Comparison of ENCODE assay signal across 8 cellular contexts in the genomic region with DNA sequence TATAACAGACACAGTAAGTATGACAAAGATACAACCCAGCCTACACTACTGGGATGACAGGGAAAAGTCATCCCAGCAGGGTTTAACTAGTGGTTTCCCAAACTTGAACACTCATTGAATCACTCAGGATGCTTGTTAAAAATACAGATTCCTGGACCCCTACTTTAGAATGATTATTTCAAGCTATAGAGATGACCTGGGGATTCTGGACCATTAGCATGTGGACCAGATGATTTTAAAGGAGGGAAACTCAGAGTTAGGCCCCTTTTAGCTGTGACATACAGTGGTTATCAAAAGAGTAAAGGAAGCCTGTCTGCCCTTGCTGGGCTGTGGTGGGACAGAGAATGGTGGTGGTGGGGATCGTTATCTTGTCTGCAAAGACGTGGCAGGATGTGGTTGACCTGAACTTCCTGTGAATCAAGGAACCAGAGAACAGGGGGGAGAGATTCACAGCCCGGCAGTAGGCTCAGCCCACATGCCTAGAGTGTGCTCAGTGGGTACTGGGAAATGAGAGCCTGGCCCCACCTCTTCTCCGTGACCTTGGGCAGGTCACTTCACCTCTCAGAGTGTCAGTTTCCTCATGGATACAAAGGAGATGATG.
A peak's percentile ranks its signal among the peaks of the same experiment; 100 is the strongest.
DNase-seq lines count a peak whose midpoint lies in the region; ATAC-seq and TF ChIP-seq lines count a peak whose summit lies in the region.

No MANE protein-coding gene starts in this region.

- H3K9ac ChIP-seq in Karpas-422 (ENCODE audit: low read length): no peak overlapping the region

- peaks cover 37% of the 10 kb centered on the region for H3K4me1 Mint-ChIP-seq in endothelial cell (ENCODE audit: unreplicated experiment)
- H3K4me1 Mint-ChIP-seq in GM23338: peaks cover 11% of the 10 kb centered on the region

- H3K9me2 ChIP-seq in Karpas-422 (replicated peaks; ENCODE audit: insufficient read depth, low read length): no peaks in the 10 kb centered on the region
- H3K9me2 ChIP-seq in GM23338 (ENCODE audit: insufficient read depth): no peaks in the 10 kb centered on the region

- TF ChIP-seq CTCF in GM06990 (IDR thresholded peaks at IDR 0.05; ENCODE audit: insufficient read depth, low read length, poor library complexity, severe bottlenecking): no peak
- no peak for TF ChIP-seq CTCF in endothelial cell (IDR thresholded peaks at IDR 0.05; ENCODE audit: unreplicated experiment)
- no peak for TF ChIP-seq CTCF in GM23338 (conservative IDR thresholded peaks at IDR 0.05; ENCODE audit: low read depth in 2 of 2)
- TF ChIP-seq CTCF in omental fat pad (IDR thresholded peaks at IDR 0.05): no peak

- H3K9me3 ChIP-seq in Karpas-422 (ENCODE audit: low read length): no peaks in the 10 kb centered on the region

- H3K27ac ChIP-seq in Karpas-422 (ENCODE audit: low read length) (no peak overlapping the region), GM23338 (ENCODE audit: low read depth) (no peak overlapping the region)

- H3K9me3 Mint-ChIP-seq in endothelial cell (ENCODE audit: unreplicated experiment): no peaks in the 10 kb centered on the region
- H3K9me3 Mint-ChIP-seq in GM23338: no peaks in the 10 kb centered on the region; the same call in 2 of the 3 replicates

- no peaks in the 10 kb centered on the region for H3K79me2 ChIP-seq in Karpas-422 (ENCODE audit: low read length)
- no peaks in the 10 kb centered on the region for H3K79me2 ChIP-seq in GM23338 (replicated peaks; ENCODE audit: insufficient read depth)

- H3K36me3 Mint-ChIP-seq in endothelial cell (ENCODE audit: low read depth, unreplicated experiment) (no peaks in the 10 kb centered on the region), GM23338 (ENCODE audit: low read depth) (no peaks in the 10 kb centered on the region; the same call in 2 of the 3 replicates)

- H4K20me1 ChIP-seq in Karpas-422 (ENCODE audit: insufficient read depth, low read depth, low read length) (no peaks in the 10 kb centered on the region), GM23338 (replicated peaks; ENCODE audit: insufficient read depth) (no peaks in the 10 kb centered on the region)

- H3K27me3 Mint-ChIP-seq in endothelial cell (ENCODE audit: unreplicated experiment) (no peaks in the 10 kb centered on the region), GM23338 (ENCODE audit: insufficient read depth, low read depth, poor library complexity) (peaks cover 2% of the 10 kb centered on the region)

- H3F3A ChIP-seq in GM23338 (replicated peaks; ENCODE audit: low read depth): no peaks in the 10 kb centered on the region

- no peak overlapping the region for H3K4me3 Mint-ChIP-seq in endothelial cell (ENCODE audit: unreplicated experiment)
- H3K4me3 Mint-ChIP-seq in GM23338: no peak overlapping the region

- H3K4me2 ChIP-seq in Karpas-422 (ENCODE audit: low read depth, low read length, poor library complexity, severe bottlenecking): peak overlapping the region; percentile 4
- H3K4me2 ChIP-seq in GM23338: no peak overlapping the region

- H3K4me1 ChIP-seq in Karpas-422 (ENCODE audit: low read length) (peaks cover 60% of the 10 kb centered on the region), GM23338 (ENCODE audit: insufficient read depth) (peaks cover 12% of the 10 kb centered on the region)

- ATAC-seq in HG02884 (IDR thresholded peaks at IDR 0.05; ENCODE audit: unreplicated experiment) (no peak), GM23338 (no peak), omental fat pad (ENCODE audit: low FRiP score) (no peak)

- H3K27me3 ChIP-seq in GM06990 (replicated peaks; ENCODE audit: control insufficient read depth, insufficient read depth, low read length) (no peaks in the 10 kb centered on the region), Karpas-422 (ENCODE audit: low read length) (no peaks in the 10 kb centered on the region), GM23338 (ENCODE audit: insufficient read depth) (no peaks in the 10 kb centered on the region)

- H3K36me3 ChIP-seq in GM06990 (ENCODE audit: control insufficient read depth, insufficient read depth, low read length) (no peaks in the 10 kb centered on the region), Karpas-422 (ENCODE audit: insufficient read depth, low read length) (no peaks in the 10 kb centered on the region), GM23338 (ENCODE audit: insufficient read depth) (no peaks in the 10 kb centered on the region)

- H3K27ac Mint-ChIP-seq in endothelial cell (ENCODE audit: unreplicated experiment) (peak overlapping the region; percentile 34), GM23338 (no peak overlapping the region)

- H3K4me3 ChIP-seq in GM06990 (replicated peaks; ENCODE audit: low read depth, low read length): no peak overlapping the region
- H3K4me3 ChIP-seq in Karpas-422 (ENCODE audit: low read length): no peak overlapping the region
- H3K4me3 ChIP-seq in GM23338: no peak overlapping the region

- no peak overlapping the region for H2AFZ ChIP-seq in Karpas-422 (ENCODE audit: low read length)
- no peak overlapping the region for H2AFZ ChIP-seq in GM23338

- DNase-seq in GM06990 (ENCODE audit: extremely low read depth, insufficient read length) (peak; percentile 49), Karpas-422 (peak; percentile 61), endothelial cell (ENCODE audit: low spot score) (no peak), GM23338 (ENCODE audit: low spot score) (no peak), omental fat pad (ENCODE audit: low spot score) (no peak)
- DNase-seq in activated CD4-positive, alpha-beta T cell treated with anti-CD3 and anti-CD28 coated beads for 48 hours: peak; percentile 90
- DNase-seq in stimulated activated CD4-positive, alpha-beta T cell treated with anti-CD3 and anti-CD28 coated beads, Interleukin-2, amount 100 ng/mL, for 24 hours: peak; percentile 80 to 87

TF ChIP-seq in GM23338, 12 proteins besides CTCF, POLR2A, EP300 and RAD21 (continues in another document):
- TF ChIP-seq STAT1 (IDR thresholded peaks at IDR 0.05; ENCODE audit: unreplicated experiment) (no peak), EZH2phosphoT487 (IDR thresholded peaks at IDR 0.05; ENCODE audit: unreplicated experiment) (no peak), POLR2AphosphoS5 (IDR thresholded peaks at IDR 0.05; ENCODE audit: low read depth) (no peak), ZNF114 (CRISPR knock-in tag; IDR thresholded peaks at IDR 0.05) (no peak), CREB1 (CRISPR knock-in tag; IDR thresholded peaks at IDR 0.05; ENCODE audit: low read depth) (no peak), EZH2 (IDR thresholded peaks at IDR 0.05; ENCODE audit: low read depth, unreplicated experiment) (no peak), JUNB (IDR thresholded peaks at IDR 0.05; ENCODE audit: unreplicated experiment) (no peak), ZNF331 (CRISPR knock-in tag; IDR thresholded peaks at IDR 0.05; ENCODE audit: low read depth) (no peak), ZNF462 (CRISPR knock-in tag; IDR thresholded peaks at IDR 0.05) (no peak)

Comparison
In these comparisons a context has a peak if more than half of its experiments do, and no peak if none do; other contexts are left out.
1. DNase-seq: peak in GM06990 (single experiment), Karpas-422 (single experiment), activated CD4-positive, alpha-beta T cell treated with anti-CD3 and anti-CD28 coated beads for 48 hours (single experiment) and stimulated activated CD4-positive, alpha-beta T cell treated with anti-CD3 and anti-CD28 coated beads, Interleukin-2, amount 100 ng/mL, for 24 hours (2 of 2); none in endothelial cell (single experiment), GM23338 (single experiment) and omental fat pad (single experiment).